8 cellular contexts compared by ENCODE assay signal in the genomic region with DNA sequence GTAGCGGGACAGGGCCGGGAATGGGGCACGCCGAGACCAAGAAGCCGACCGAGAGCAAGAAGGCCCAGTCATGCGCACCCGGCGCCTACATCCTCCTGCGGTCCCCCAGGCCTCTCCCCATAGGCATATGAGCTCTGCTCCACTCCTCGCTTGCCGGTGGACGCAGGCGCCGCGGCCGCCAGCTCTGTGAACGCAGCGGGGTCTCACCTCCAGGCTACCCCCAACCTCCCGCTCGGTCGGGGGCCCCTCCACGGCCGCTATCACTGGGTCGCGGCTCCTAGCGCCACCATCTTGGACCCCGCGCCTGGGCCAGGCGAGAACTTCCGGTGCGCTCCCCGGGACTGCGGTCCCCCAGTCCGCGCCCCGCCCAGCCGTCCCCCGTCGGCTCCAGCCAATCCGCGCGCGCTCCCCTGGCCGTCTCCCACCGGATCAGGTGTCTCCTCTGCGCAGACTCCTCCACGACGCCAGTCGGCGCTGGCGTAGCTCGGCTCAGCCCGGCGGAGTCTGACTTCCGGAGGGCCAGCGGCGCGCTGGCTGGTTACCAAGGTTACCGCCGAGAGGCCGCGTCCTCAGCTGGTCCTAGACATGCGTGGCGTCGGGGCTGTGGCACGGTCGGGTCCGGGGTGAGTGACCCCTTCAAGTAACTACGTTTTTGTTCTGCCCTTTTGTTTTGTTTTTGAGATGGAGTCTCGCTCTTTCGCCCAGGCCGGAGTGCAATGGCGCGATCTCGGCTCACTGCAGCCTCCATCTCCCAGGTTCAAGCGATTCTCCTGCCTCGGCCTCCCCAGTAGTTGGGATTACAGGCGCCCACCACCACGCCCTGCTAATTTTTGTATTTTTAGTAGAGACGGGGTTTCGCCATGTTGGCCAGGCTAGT. TPM values are rescaled to one million over a fixed set of nuclear protein-coding genes. Genes with fewer than 3 reads are reported as not detected.
A peak's percentile ranks its signal among the peaks of the same experiment; 100 is the strongest.
DNase-seq lines count a peak whose midpoint lies in the region; ATAC-seq lines count a peak whose summit lies in the region.

Gene ZNF594 (minus strand): TSS at position 328 of the 877 bp plus-strand sequence. CDS start 7,612 bp downstream, outside the sequence.

- peak within 1 kb of the TSS; percentile 65 to 76 for H3K4me3 ChIP-seq in esophagus (ENCODE audit: low read depth in 1 of 2, low read length in 2 of 2)
- peak within 1 kb of the TSS; percentile 95 for H3K4me3 ChIP-seq in mucosa of stomach (ENCODE audit: low read length)

- H3K36me3 ChIP-seq in esophagus (ENCODE audit: control insufficient read depth in 2 of 2, insufficient read depth in 2 of 2, low read length in 1 of 2) (peaks cover 0 to 2% of the 10 kb centered on the region in 2 donors), mucosa of stomach (ENCODE audit: control insufficient read depth, insufficient read depth, low read length) (no peaks in the 10 kb centered on the region)

- peaks cover 15 to 22% (median 18%) of the 10 kb centered on the region in 3 donors for H3K4me1 Mint-ChIP-seq in IgD-negative memory B cell

- WGBS in esophagus, 2 donors = 2 to 3% methylated on average over 82 of the region's 82 CpGs

- H3K36me3 Mint-ChIP-seq in IgD-negative memory B cell = peaks cover 12% of the 10 kb centered on the region

- peaks cover 0 to 1% of the 10 kb centered on the region in 2 donors for H3K9me3 ChIP-seq in esophagus (ENCODE audit: control insufficient read depth in 2 of 2, insufficient read depth in 1 of 2, low read depth in 1 of 2, low read length in 1 of 2)
- H3K9me3 ChIP-seq in mucosa of stomach (ENCODE audit: control insufficient read depth, low read length) = no peaks in the 10 kb centered on the region

- peak; percentile 94 for ATAC-seq in GM21529 (IDR thresholded peaks at IDR 0.05; ENCODE audit: unreplicated experiment)

- H3K27ac Mint-ChIP-seq in IgD-negative memory B cell = peak within 1 kb of the TSS; percentile 93 to 96 (median 96)

- peak within 1 kb of the TSS; percentile 91 to 98 (median 94) for H3K4me3 Mint-ChIP-seq in IgD-negative memory B cell

- H3K27me3 ChIP-seq in esophagus (ENCODE audit: control insufficient read depth in 1 of 2, insufficient read depth in 2 of 2, low read length in 2 of 2) = no peaks in the 10 kb centered on the region
- no peaks in the 10 kb centered on the region for H3K27me3 ChIP-seq in mucosa of stomach (ENCODE audit: control insufficient read depth, insufficient read depth, low read length)

- H3K9ac ChIP-seq in mucosa of stomach (ENCODE audit: low read length) = peak within 1 kb of the TSS; percentile 87

- DNase-seq in DMS153 (lab: John Stamatoyannopoulos, UW) = peak; percentile 79
- peak; percentile 99 for DNase-seq in OCI-M1 (lab: John Stamatoyannopoulos, UW)
- DNase-seq in activated T-cell treated with anti-CD3 and anti-CD28 coated beads, Interleukin-2, amount 50 U/mL, for 1 hour = peak; percentile 97
- DNase-seq in stimulated activated CD8-positive, alpha-beta memory T cell treated with anti-CD3 and anti-CD28 coated beads, Interleukin-4, amount 100 ng/mL, for 48 hours = peak; percentile 98

- peak within 1 kb of the TSS; percentile 43 to 63 for H3K27ac ChIP-seq in esophagus (ENCODE audit: low read depth in 2 of 2, low read length in 1 of 2)

- H3K27me3 Mint-ChIP-seq in IgD-negative memory B cell = no peaks in the 10 kb centered on the region

- H3K9me3 Mint-ChIP-seq in IgD-negative memory B cell = peaks cover 6 to 13% (median 7%) of the 10 kb centered on the region in 3 donors

- peaks cover 0 to 2% of the 10 kb centered on the region in 2 donors for H3K4me1 ChIP-seq in esophagus (ENCODE audit: control insufficient read depth in 2 of 2, insufficient read depth in 2 of 2, low read length in 1 of 2)
- peaks cover 6% of the 10 kb centered on the region for H3K4me1 ChIP-seq in mucosa of stomach (ENCODE audit: control insufficient read depth, insufficient read depth, low read length)

RNA-seq across cellular contexts. Expression of gene ZNF594, which starts in this region (rescaled TPM):
- polyA plus RNA-seq in IgD-negative memory B cell = 2.1 TPM
- polyA plus RNA-seq in esophagus = 1 to 10 TPM in 1 of 2 donors, under 1 TPM in 1; 0.86 to 1.7 TPM

Comparison
In these comparisons a context has a peak if more than half of its experiments do, and no peak if none do; other contexts are left out.
1. Peak in every context shown above with its lines: DNase-seq, ATAC-seq, H3K4me3 ChIP-seq and H3K27ac ChIP-seq.